Comparison of ENCODE assay signal across 8 cellular contexts in genomic region chr19:2050991-2051770, GRCh38. TPM values are rescaled to one million over a fixed set of nuclear protein-coding genes. Genes with fewer than 3 reads are reported as not detected.
A peak's percentile ranks its signal among the peaks of the same experiment; 100 is the strongest.
DNase-seq lines count a peak whose midpoint lies in the region; ATAC-seq, FAIRE-seq and TF ChIP-seq lines count a peak whose summit lies in the region.

Gene MKNK2, minus strand, starts transcription at chr19:2051244. Its CDS starts 393 bp downstream, at chr19:2050851.

- FAIRE-seq in H1 (lab: Jason Lieb, UNC) = no peak

- H3K14ac ChIP-seq in H1 (ENCODE audit: insufficient read length) = peak within 1 kb of the TSS; percentile 92

- H2BK5ac ChIP-seq in H1 (ENCODE audit: low read depth, low read length) = peak within 1 kb of the TSS; percentile 29

- H2AK5ac ChIP-seq in H1 (ENCODE audit: low read depth, low read length) = no peak within 1 kb of the TSS

- H3K9me3 ChIP-seq in CD4-positive, alpha-beta T cell (ENCODE audit: control insufficient read depth, low read length) = no peaks in the 10 kb centered on the region
- no peaks in the 10 kb centered on the region for H3K9me3 ChIP-seq in H1 (ENCODE audit: insufficient read depth in 2 of 2, low read depth in 1 of 2, low read length in 1 of 2)

- no peak within 1 kb of the TSS for H2AFZ ChIP-seq in H1 (ENCODE audit: low read length)

- 5% methylated on average over 52 of the region's 92 CpGs; no CpG with 5 or more reads in 1 of the 2 experiments for WGBS in H1 (ENCODE audit: extremely low coverage in 1 of 2, insufficient coverage in 1 of 2, insufficient read length in 1 of 2, insufficient replicate concordance in 2 of 2, low coverage in 1 of 2, low lambda C conversion rate in 2 of 2, missing lambda C conversion rate in 1 of 2), 2 experiments

- peak; percentile 81 for ATAC-seq in CD4-positive, alpha-beta T cell (ENCODE audit: poor library complexity)
- ATAC-seq in GM19395 (IDR thresholded peaks at IDR 0.05; ENCODE audit: unreplicated experiment) (peak; percentile 47), HG03571 (IDR thresholded peaks at IDR 0.05; ENCODE audit: unreplicated experiment) (peak; percentile 43)

- H3K4me2 ChIP-seq in H1 (ENCODE audit: insufficient read depth in 1 of 2, low read depth in 2 of 2, low read length in 2 of 2) = peak within 1 kb of the TSS; percentile 78 to 91

- CTCF ChIA-PET in CD4-positive, alpha-beta T cell (lab: Charles Lee) = interaction anchor here (0.7 to 2.7 kb wide), 2 partner anchors 10 to 19 kb away, joined by 3 to 16 read pairs; no protein-coding TSS in a partner anchor
- CTCF ChIA-PET in H1 (lab: Charles Lee; ENCODE audit: partially characterized antibody) = interaction anchor here (1.0 to 2.9 kb wide), 10 partner anchors 9 to 105 kb away, joined by 3 to 17 read pairs (median 3); partner anchors contain the start of gene MOB3A

- peak within 1 kb of the TSS; percentile 54 to 100 (median 88) for H3K4me3 ChIP-seq in H1 (ENCODE audit: extremely low read depth in 1 of 4, insufficient read depth in 2 of 4, low read depth in 3 of 4, low read length in 4 of 4)

- H3K27me3 Mint-ChIP-seq in CD4-positive, alpha-beta T cell = no peaks in the 10 kb centered on the region

- peak within 1 kb of the TSS; percentile 90 for H3K56ac ChIP-seq in H1 (replicated peaks; ENCODE audit: insufficient read length, low read depth, low read length)

- 0 out of 2 replicates have a peak within 1 kb of the TSS, but pooled peaks have one; percentile 88 for H2BK15ac ChIP-seq in H1 (ENCODE audit: low read length)

- H3K79me1 ChIP-seq in H1 (ENCODE audit: low read depth, low read length) = peaks cover 16% of the 10 kb centered on the region

- H3K4ac ChIP-seq in H1 (replicated peaks; ENCODE audit: insufficient read length, low read depth, low read length) = peak within 1 kb of the TSS; percentile 19

- POLR2A ChIA-PET in CD4-positive, alpha-beta T cell (lab: Charles Lee) = interaction anchor here (0.6 to 3.7 kb wide), 17 partner anchors 9 to 427 kb away, joined by 3 to 27 read pairs (median 4); partner anchors contain the start of genes IZUMO4 and MOB3A
- POLR2A ChIA-PET in H1 (lab: Charles Lee; ENCODE audit: partially characterized antibody) = interaction anchor here (0.6 to 22.2 kb wide), 32 partner anchors 9 to 345 kb away, joined by 3 to 524 read pairs (median 4); partner anchors contain the start of gene MOB3A

- peaks cover 4% of the 10 kb centered on the region; the same call in 1 of the 2 replicates for H3K23me2 ChIP-seq in H1 (ENCODE audit: low read depth, low read length)

- peak; percentile 88 to 98 (median 94) for DNase-seq in CD4-positive, alpha-beta T cell
- DNase-seq in NOMO-1 (lab: John Stamatoyannopoulos, UW; ENCODE audit: unreplicated experiment in 2 of 2) (peak; percentile 66 to 87), H1 (ENCODE audit: low read depth in 1 of 2, low spot score in 2 of 2) (peak; percentile 72 to 99), mesenteric fat pad (ENCODE audit: low spot score) (peak; percentile 99)
- DNase-seq in activated CD8-positive, alpha-beta memory T cell treated with anti-CD3 and anti-CD28 coated beads for 48 hours (ENCODE audit: low read depth in 2 of 3, low spot score in 2 of 3) = peak; percentile 91 to 99 (median 95)
- DNase-seq in stimulated activated CD8-positive, alpha-beta memory T cell treated with anti-CD3 and anti-CD28 coated beads, Interleukin-15, amount 100 ng/mL, for 24 hours (ENCODE audit: low read depth) = peak; percentile 96

- H2BK12ac ChIP-seq in H1 (ENCODE audit: low read depth, low read length) = peak within 1 kb of the TSS; percentile 53; the same call in 1 of the 2 replicates

- peak within 1 kb of the TSS; percentile 9 for H3K18ac ChIP-seq in H1 (ENCODE audit: extremely low read depth, low read length)

- peaks cover 9 to 27% of the 10 kb centered on the region in 2 experiments; a peak in 2 of 4 replicates for H3K79me2 ChIP-seq in H1 (ENCODE audit: control insufficient read depth in 1 of 2, insufficient read depth in 2 of 2, low read length in 2 of 2)

- peaks cover 21 to 34% of the 10 kb centered on the region in 2 experiments for H4K20me1 ChIP-seq in H1 (replicated peaks in 1 of 2; ENCODE audit: control insufficient read depth in 1 of 2, insufficient read depth in 2 of 2, low read length in 2 of 2)

- H3K9ac ChIP-seq in H1 (replicated peaks in 1 of 4; ENCODE audit: extremely low read depth in 1 of 4, low read depth in 3 of 4, low read length in 3 of 4) = peak within 1 kb of the TSS; percentile 63 to 89 (median 68)

- H4K91ac ChIP-seq in H1 (replicated peaks; ENCODE audit: insufficient read length, low read length) = peak within 1 kb of the TSS; percentile 54

- TF ChIP-seq RAD21 in H1 (IDR thresholded peaks at IDR 0.05 in 1 of 2, conservative IDR thresholded peaks at IDR 0.05 in 1 of 2; ENCODE audit: low read depth in 2 of 2, low read length in 2 of 2) = peak in 1 of 2 experiments; percentile 23; a peak in 2 of 4 replicates

- H3K36me3 Mint-ChIP-seq in CD4-positive, alpha-beta T cell (ENCODE audit: low read depth) = peaks cover 26% of the 10 kb centered on the region

- H3K27ac Mint-ChIP-seq in CD4-positive, alpha-beta T cell = peak within 1 kb of the TSS; percentile 93

- intact Hi-C loops in CD4-positive, alpha-beta T cell (cut with DNase I, micrococcal nuclease) = loop anchor here (1.0 to 5.0 kb wide), 3 partner anchors 10 to 45 kb away; partner anchors contain the start of genes BTBD2 (in 2 of the 2), IZUMO4 (in 1 of the 2) and MOB3A (in 1 of the 2)

- no peak within 1 kb of the TSS for H2BK120ac ChIP-seq in H1 (replicated peaks; ENCODE audit: low read depth, low read length)

- H3K4me3 Mint-ChIP-seq in CD4-positive, alpha-beta T cell = peak within 1 kb of the TSS; percentile 94

- H3K9me3 Mint-ChIP-seq in CD4-positive, alpha-beta T cell = no peaks in the 10 kb centered on the region

- no peaks in the 10 kb centered on the region for H3K27me3 ChIP-seq in CD4-positive, alpha-beta T cell (ENCODE audit: control insufficient read depth, insufficient read depth, low read length)
- H3K27me3 ChIP-seq in H1 (replicated peaks in 1 of 4; ENCODE audit: control insufficient read depth in 3 of 4, extremely low read depth in 1 of 4, insufficient read depth in 3 of 4, low read length in 3 of 4) = no peaks in the 10 kb centered on the region

- peaks cover 0 to 13% (median 10%) of the 10 kb centered on the region in 4 experiments; a peak in 5 of 7 replicates for H3K4me1 ChIP-seq in H1 (replicated peaks in 1 of 4; ENCODE audit: control insufficient read depth in 3 of 4, insufficient read depth in 4 of 4, low read length in 3 of 4)

- H4K8ac ChIP-seq in H1 (ENCODE audit: extremely low read depth, insufficient read depth, low read length) = peak within 1 kb of the TSS; percentile 86

- H4K5ac ChIP-seq in H1 (ENCODE audit: insufficient read length, low read depth, low read length) = peak within 1 kb of the TSS; percentile 4

- H2BK20ac ChIP-seq in H1 (ENCODE audit: low read length) = 0 out of 2 replicates have a peak within 1 kb of the TSS, but pooled peaks have one; percentile 48

- H3K23ac ChIP-seq in H1 (ENCODE audit: insufficient read length) = no peak within 1 kb of the TSS

- H3K36me3 ChIP-seq in H1 (ENCODE audit: control insufficient read depth in 2 of 4, insufficient read depth in 4 of 4, low read length in 3 of 4) = peaks cover 0 to 4% (median 0%) of the 10 kb centered on the region in 4 experiments; a peak in 2 of 8 replicates

- TF ChIP-seq EP300 in H1 (IDR thresholded peaks at IDR 0.05; ENCODE audit: borderline replicate concordance in 1 of 2, low read depth in 2 of 2, low read length in 2 of 2) = no peak

- peak; percentile 32 for TF ChIP-seq CTCF in CD4-positive, alpha-beta T cell (IDR thresholded peaks at IDR 0.05)
- TF ChIP-seq CTCF in H1 (IDR thresholded peaks at IDR 0.05; ENCODE audit: control extremely low read depth in 1 of 3, insufficient read depth in 1 of 3, low read depth in 1 of 3, low read length in 3 of 3) = peak; percentile 66 to 75 (median 68)

- peak within 1 kb of the TSS; percentile 83 for H3K27ac ChIP-seq in CD4-positive, alpha-beta T cell (ENCODE audit: low read depth, low read length)
- H3K27ac ChIP-seq in H1 (ENCODE audit: low read depth, low read length) = peak within 1 kb of the TSS; percentile 64

- TF ChIP-seq POLR2A in H1 (IDR thresholded peaks at IDR 0.05; ENCODE audit: control extremely low read depth in 1 of 2, low read depth in 2 of 2, low read length in 2 of 2) = peak in 1 of 2 experiments; percentile 100; a peak in 2 of 3 replicates

- H3K4me1 Mint-ChIP-seq in CD4-positive, alpha-beta T cell (ENCODE audit: low read depth) = peaks cover 37% of the 10 kb centered on the region

TF ChIP-seq in H1, 55 proteins besides CTCF, POLR2A, EP300 and RAD21 (continues in another document):
- TF ChIP-seq SIX5 (IDR thresholded peaks at IDR 0.05; ENCODE audit: low read depth, low read length) (no peak), RFX5 (IDR thresholded peaks at IDR 0.05; ENCODE audit: borderline replicate concordance, low read depth, low read length) (no peak), BACH1 (IDR thresholded peaks at IDR 0.05; ENCODE audit: low read length) (no peak), GABPA (IDR thresholded peaks at IDR 0.05; ENCODE audit: borderline replicate concordance, insufficient read depth, low read length) (peak; percentile 16; the same call in 1 of the 2 replicates), POLR2AphosphoS5 (IDR thresholded peaks at IDR 0.05; ENCODE audit: low read depth, low read length) (peak; percentile 99), TAF1 (IDR thresholded peaks at IDR 0.05; ENCODE audit: low read depth, low read length) (peak; percentile 99), CTBP2 (IDR thresholded peaks at IDR 0.05; ENCODE audit: borderline replicate concordance, insufficient read depth, insufficient read length, low read length) (no peak)

RNA-seq across cellular contexts. Expression of gene MKNK2, which starts in this region (rescaled TPM):
- total RNA-seq in CD4-positive, alpha-beta T cell = 100 to 1,000 TPM; 325 to 347 TPM
- 163 and 174 TPM in 2 replicates for total RNA-seq in H1 (2021; fragmentation: NEBNext Ultra II Directional; extraction: Animal tissue kit (Norgen Biotek cat#: 25700))
- polyA plus RNA-seq in H1 (2011; rRNA removed) = 166 and 200 TPM in 2 replicates
- 102 TPM for polyA plus RNA-seq in H1 (2011; cell fraction: cytosol; rRNA removed)
- 175 TPM for polyA plus RNA-seq in H1 (2011; cell fraction: nucleus; rRNA removed)
- polyA plus RNA-seq in H1 (2012, experiment 1 of 2) = 78.8 to 121 TPM (median 107 TPM) in 4 replicates
- polyA plus RNA-seq in H1 (2012, experiment 2 of 2) = 103 TPM
- polyA plus RNA-seq in H1 (2013, experiment 1 of 2) = 122 TPM
- 125 TPM for polyA plus RNA-seq in H1 (2013, experiment 2 of 2)
- 66.6 and 68.9 TPM in 2 replicates for polyA minus RNA-seq in H1 (2011; rRNA and poly(A)+ RNA removed)
- polyA minus RNA-seq in H1 (2011; cell fraction: cytosol; rRNA and poly(A)+ RNA removed) = 116 TPM
- 61.1 TPM for polyA minus RNA-seq in H1 (2011; cell fraction: nucleus; rRNA and poly(A)+ RNA removed)
- total RNA-seq in mesenteric fat pad = 240 TPM

Comparison
In these comparisons a context has a peak if more than half of its experiments do, and no peak if none do; other contexts are left out.
1. Peak in every context shown above with its lines: DNase-seq, ATAC-seq, H3K4me3 ChIP-seq and H3K27ac ChIP-seq.